In genomic region chr17:74429604-74430384, GRCh38 we compare ENCODE assay signal across 8 cellular contexts. TPM values are rescaled to one million over a fixed set of nuclear protein-coding genes. Genes with fewer than 3 reads are reported as not detected.
DNase-seq lines count a peak whose midpoint lies in the region; ATAC-seq and TF ChIP-seq lines count a peak whose summit lies in the region.

No MANE protein-coding gene starts in this region.

- peak; percentile 28 for DNase-seq in DMS153 treated with DMSO at 0.1 percent for 48 hours (lab: John Stamatoyannopoulos, UW; ENCODE audit: unreplicated experiment)
- no peak for DNase-seq in effector memory CD8-positive, alpha-beta T cell
- no peak for DNase-seq in mucosa of gallbladder (ENCODE audit: low spot score)
- no peak for DNase-seq in SJCRH30

- peaks cover 7% of the 10 kb centered on the region for H3K36me3 Mint-ChIP-seq in effector memory CD8-positive, alpha-beta T cell (ENCODE audit: insufficient read depth)
- no peaks in the 10 kb centered on the region for H3K36me3 Mint-ChIP-seq in nephron (ENCODE audit: low read depth)

- ATAC-seq in HG03342 (IDR thresholded peaks at IDR 0.05; ENCODE audit: unreplicated experiment) (peak; percentile 28), HG03442 (IDR thresholded peaks at IDR 0.05; ENCODE audit: unreplicated experiment) (no peak), HG03565 (IDR thresholded peaks at IDR 0.05; ENCODE audit: unreplicated experiment) (no peak)
- ATAC-seq in effector memory CD8-positive, alpha-beta T cell (replicated peaks): no peak

- H3K27me3 ChIP-seq in SJCRH30: 0 out of 2 replicates have a peak, but pooled peaks cover 3% of the 10 kb centered on the region

- no peaks in the 10 kb centered on the region for H3K36me3 ChIP-seq in SJCRH30

- H3K9me3 ChIP-seq in SJCRH30 (replicated peaks): no peaks in the 10 kb centered on the region

- no peaks in the 10 kb centered on the region for H3K4me1 ChIP-seq in SJCRH30

- peak overlapping the region; percentile 36 to 76 for H3K4me3 Mint-ChIP-seq in effector memory CD8-positive, alpha-beta T cell
- H3K4me3 Mint-ChIP-seq in nephron: peak overlapping the region; percentile 87 to 92 (median 91)

- no peak overlapping the region for H3K4me3 ChIP-seq in SJCRH30

- TF ChIP-seq CTCF in nephron (IDR thresholded peaks at IDR 0.05; ENCODE audit: unreplicated experiment in 3 of 3): no peak

- H3K9me3 Mint-ChIP-seq in effector memory CD8-positive, alpha-beta T cell: no peaks in the 10 kb centered on the region
- no peaks in the 10 kb centered on the region for H3K9me3 Mint-ChIP-seq in nephron

- H3K27me3 Mint-ChIP-seq in effector memory CD8-positive, alpha-beta T cell: peaks cover 40 to 78% of the 10 kb centered on the region in 2 donors
- H3K27me3 Mint-ChIP-seq in nephron (ENCODE audit: low read depth): peaks cover 25% of the 10 kb centered on the region

- no peak overlapping the region for H3K27ac ChIP-seq in SJCRH30

- H3K27ac Mint-ChIP-seq in effector memory CD8-positive, alpha-beta T cell: no peak overlapping the region
- peak overlapping the region; percentile 98 to 99 (median 98) for H3K27ac Mint-ChIP-seq in nephron

- H3K4me1 Mint-ChIP-seq in effector memory CD8-positive, alpha-beta T cell (ENCODE audit: low read depth in 2 of 2): peaks cover 3 to 5% of the 10 kb centered on the region in 2 donors
- H3K4me1 Mint-ChIP-seq in nephron: peaks cover 61% of the 10 kb centered on the region

RNA-seq across cellular contexts. Expression of gene GPRC5C, which starts 2.1 kb away (rescaled TPM):
- 148 TPM for total RNA-seq in mucosa of gallbladder
- total RNA-seq in SJCRH30 (2014; rRNA removed; shearing (Covaris generic)): not detected in 2 replicates

RNA-seq across cellular contexts. Expression of gene CD300A, which starts 36.6 kb away (rescaled TPM):
- total RNA-seq in mucosa of gallbladder: 15.2 TPM
- total RNA-seq in SJCRH30 (2014; rRNA removed; shearing (Covaris generic)): not detected in 2 replicates

Comparison
In these comparisons a context has a peak if more than half of its experiments do, and no peak if none do; other contexts are left out.
1. H3K27ac Mint-ChIP-seq: peak in nephron (3 of 3); none in effector memory CD8-positive, alpha-beta T cell (0 of 2).
2. RNA of gene GPRC5C, which starts 2.1 kb away (total RNA-seq): 148 TPM in mucosa of gallbladder (single experiment); not detected in SJCRH30; every median in the first group is over 100 times any median in the second.
3. RNA of gene CD300A, which starts 36.6 kb away (total RNA-seq): 15.2 TPM in mucosa of gallbladder (single experiment); not detected in SJCRH30; every median in the first group is over 10 times any median in the second.